Comparison of ENCODE assay signal across 1 cellular context in genomic region chr17:57662644-57663308, GRCh38.
TF ChIP-seq lines count a peak whose summit lies in the region.

No MANE protein-coding gene starts in this region.

TF ChIP-seq in WTC11, 78 proteins besides CTCF, POLR2A, EP300 and RAD21 (continued from another document):
- no peak for TF ChIP-seq FOXP4 (CRISPR knock-in tag; IDR thresholded peaks at IDR 0.05)
- TF ChIP-seq CBFB (CRISPR knock-in tag; IDR thresholded peaks at IDR 0.05; ENCODE audit: low read depth), result no peak
- no peak for TF ChIP-seq JAZF1 (CRISPR knock-in tag; IDR thresholded peaks at IDR 0.05)
- no peak for TF ChIP-seq ATF6 (CRISPR knock-in tag; IDR thresholded peaks at IDR 0.05)
- no peak for TF ChIP-seq FOXP1 (CRISPR knock-in tag; IDR thresholded peaks at IDR 0.05; ENCODE audit: borderline replicate concordance)
- TF ChIP-seq MYBL2 (CRISPR knock-in tag; IDR thresholded peaks at IDR 0.05), result no peak
- no peak for TF ChIP-seq SOX15 (CRISPR knock-in tag; IDR thresholded peaks at IDR 0.05)
- no peak for TF ChIP-seq ZBTB43 (CRISPR knock-in tag; IDR thresholded peaks at IDR 0.05)
- TF ChIP-seq ZNF281 (CRISPR knock-in tag; IDR thresholded peaks at IDR 0.05), result no peak
- no peak for TF ChIP-seq ZNF219 (CRISPR knock-in tag; IDR thresholded peaks at IDR 0.05; ENCODE audit: borderline replicate concordance)
- no peak for TF ChIP-seq MLX (CRISPR knock-in tag; IDR thresholded peaks at IDR 0.05)
